22 cellular contexts compared by ENCODE assay signal in the genomic region with DNA sequence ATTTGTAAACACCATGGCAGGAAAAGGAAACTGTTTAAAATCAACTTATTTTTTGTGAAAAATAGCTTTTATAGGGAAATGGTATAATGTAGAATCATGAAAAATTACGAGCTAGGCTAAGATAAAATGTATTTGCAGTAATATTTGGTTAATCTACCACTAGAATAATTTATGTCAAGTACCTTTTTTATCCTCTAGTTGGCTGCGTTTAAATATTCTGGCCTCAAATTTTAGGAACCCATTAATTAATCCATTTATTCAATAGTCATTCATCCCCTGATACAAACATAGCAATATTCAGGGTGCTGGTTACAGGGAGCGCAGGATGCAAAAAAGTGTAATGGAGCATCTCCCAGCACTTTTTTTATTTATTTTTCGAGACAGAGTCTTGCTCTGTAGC.
"Had no signal": no experiment of that assay in that cellular context is flagged by ENCODE, and none has a peak within 500 bp of the region (broad histone marks: within the 10 kb centered on the region; RNA-seq: fewer than 3 reads in every experiment).

No MANE protein-coding gene starts in this region.

- H3K36me3 Mint-ChIP-seq: activated naive CD4-positive, alpha-beta T cell treated with anti-CD3 and anti-CD28 coated beads, Interleukin-2, amount 10 ng/mL, durations not matched to agents 7 days and 5 days had no signal

- H3K4me1 ChIP-seq: prostate gland had no signal

- H3K27ac Mint-ChIP-seq: activated naive CD4-positive, alpha-beta T cell treated with anti-CD3 and anti-CD28 coated beads, Interleukin-2, amount 10 ng/mL, durations not matched to agents 7 days and 5 days; immature natural killer cell had no signal

- H3K4me3 Mint-ChIP-seq: activated naive CD4-positive, alpha-beta T cell treated with anti-CD3 and anti-CD28 coated beads, Interleukin-2, amount 10 ng/mL, durations not matched to agents 7 days and 5 days; activated T-cell treated with anti-CD3 and anti-CD28 coated beads, Interleukin-2, amount 50 U/mL, for 4 hours; immature natural killer cell; naive thymus-derived CD4-positive, alpha-beta T cell had no signal

- H3K36me3 ChIP-seq: lower lobe of right lung, ovary, prostate gland, spleen, upper lobe of right lung had no signal

- ATAC-seq: activated T-cell treated with anti-CD3 and anti-CD28 coated beads, Interleukin-2, amount 50 U/mL, for 4 hours; foreskin keratinocyte; left lobe of liver; lower lobe of right lung; naive thymus-derived CD4-positive, alpha-beta T cell; stimulated activated naive CD8-positive, alpha-beta T cell treated with anti-CD3 and anti-CD28 coated beads, Interleukin-15, Interleukin-2, amounts not matched to agents 100 U/mL and 50 U/mL, for 24 hours; upper lobe of right lung had no signal

- H3K27ac ChIP-seq: coronary artery, lower lobe of right lung, ovary, prostate gland, spleen, upper lobe of right lung had no signal

- H3K9me3 Mint-ChIP-seq: activated naive CD4-positive, alpha-beta T cell treated with anti-CD3 and anti-CD28 coated beads, Interleukin-2, amount 10 ng/mL, durations not matched to agents 7 days and 5 days; activated T-cell treated with anti-CD3 and anti-CD28 coated beads, Interleukin-2, amount 50 U/mL, for 4 hours had no signal

- DNase-seq: activated CD4-positive, alpha-beta T cell treated with anti-CD3 and anti-CD28 coated beads for 1 hour; activated CD4-positive, alpha-beta T cell treated with anti-CD3 and anti-CD28 coated beads, Interleukin-2, amount 50 U/mL, for 4 hours; activated CD8-positive, alpha-beta memory T cell treated with anti-CD3 and anti-CD28 coated beads for 24 hours; activated CD8-positive, alpha-beta memory T cell treated with anti-CD3 and anti-CD28 coated beads, Interleukin-2, amount 50 U/mL, for 4 hours; activated effector memory CD4-positive, alpha-beta T cell treated with anti-CD3 and anti-CD28 coated beads, Interleukin-2, amount 50 U/mL, for 16 hours; activated naive CD4-positive, alpha-beta T cell treated with anti-CD3 and anti-CD28 coated beads, Interleukin-2, amount 10 ng/mL, durations not matched to agents 7 days and 5 days; activated T-cell treated with anti-CD3 and anti-CD28 coated beads, Interleukin-2, amount 50 U/mL, for 4 hours; amygdala; erythroblast; foreskin keratinocyte; immature natural killer cell; lower lobe of right lung; mesendoderm; naive thymus-derived CD4-positive, alpha-beta T cell; ovary; spleen; stimulated activated CD4-positive, alpha-beta T cell treated with anti-CD3 and anti-CD28 coated beads, Interleukin-4, amount 100 ng/mL, for 1 hour; stimulated activated naive CD8-positive, alpha-beta T cell treated with anti-CD3 and anti-CD28 coated beads, Interleukin-15, Interleukin-2, amounts not matched to agents 100 U/mL and 50 U/mL, for 24 hours; upper lobe of right lung had no signal

- H3K4me3 ChIP-seq: coronary artery, lower lobe of right lung, ovary, prostate gland, spleen, upper lobe of right lung had no signal

- H3K27me3 ChIP-seq: foreskin keratinocyte, ovary, upper lobe of right lung had no signal
